ENCODE assay signal across 8 cellular contexts in the genomic region with DNA sequence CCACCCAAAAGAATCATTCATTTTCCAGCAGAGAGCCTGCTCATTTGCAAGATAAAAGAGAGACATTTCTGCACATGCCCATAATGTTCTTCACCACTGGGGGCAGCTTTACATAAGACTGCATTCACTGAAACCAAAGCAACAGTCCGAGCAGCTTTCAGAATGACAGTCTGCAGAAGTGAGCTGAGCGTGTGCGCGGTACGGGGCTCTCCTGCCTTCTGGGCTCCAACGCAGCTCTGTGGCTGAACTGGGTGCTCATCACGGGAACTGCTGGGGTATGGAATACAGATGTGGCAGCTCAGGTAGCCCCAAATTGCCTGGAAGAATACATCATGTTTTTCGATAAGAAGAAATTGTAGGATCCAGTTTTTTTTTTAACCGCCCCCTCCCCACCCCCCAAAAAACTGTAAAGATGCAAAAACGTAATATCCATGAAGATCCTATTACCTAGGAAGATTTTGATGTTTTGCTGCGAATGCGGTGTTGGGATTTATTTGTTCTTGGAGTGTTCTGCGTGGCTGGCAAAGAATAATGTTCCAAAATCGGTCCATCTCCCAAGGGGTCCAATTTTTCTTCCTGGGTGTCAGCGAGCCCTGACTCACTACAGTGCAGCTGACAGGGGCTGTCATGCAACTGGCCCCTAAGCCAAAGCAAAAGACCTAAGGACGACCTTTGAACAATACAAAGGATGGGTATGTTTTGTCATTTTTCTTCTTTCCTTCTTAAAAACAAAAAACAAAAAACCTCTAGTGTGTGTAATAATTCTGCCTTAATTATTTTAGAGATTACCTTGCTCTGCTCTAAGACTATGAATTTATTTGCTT. TPM values are rescaled to one million over a fixed set of nuclear protein-coding genes. Genes with fewer than 3 reads are reported as not detected.
DNase-seq lines count a peak whose midpoint lies in the region; ATAC-seq and TF ChIP-seq lines count a peak whose summit lies in the region.

A gene (plus strand): TSS at position 141 of the 824 bp plus-strand sequence.

- no peaks in the 10 kb centered on the region for H3K36me3 Mint-ChIP-seq in brain

- peaks cover 40% of the 10 kb centered on the region for H3K4me1 ChIP-seq in iPS-18a (ENCODE audit: control insufficient read depth, low read depth, low read length)
- H3K4me1 ChIP-seq in skeletal muscle tissue (ENCODE audit: control insufficient read depth in 3 of 3, insufficient read depth in 3 of 3, low read length in 3 of 3): peaks cover 0 to 23% (median 10%) of the 10 kb centered on the region in 3 donors

- H3K9ac ChIP-seq in iPS-18a (ENCODE audit: low read length): no peak within 1 kb of the TSS
- H3K9ac ChIP-seq in skeletal muscle tissue (ENCODE audit: low read depth in 1 of 3, low read length in 3 of 3): no peak within 1 kb of the TSS

- H3K9me3 ChIP-seq in iPS-18a (ENCODE audit: control insufficient read depth, low read depth, low read length) (no peaks in the 10 kb centered on the region), skeletal muscle tissue (ENCODE audit: control insufficient read depth in 3 of 3, low read length in 3 of 3) (no peaks in the 10 kb centered on the region)

- H3K27ac Mint-ChIP-seq in brain: peak within 1 kb of the TSS; percentile 85 to 94 (median 91)

- H3K27ac ChIP-seq in iPS-18a (ENCODE audit: low read length) (no peak within 1 kb of the TSS), skeletal muscle tissue (ENCODE audit: low read depth, low read length) (no peak within 1 kb of the TSS)

- H3K27me3 ChIP-seq in iPS-18a (ENCODE audit: control insufficient read depth, insufficient read depth, low read length): peaks cover 42% of the 10 kb centered on the region
- peaks cover 6 to 22% (median 10%) of the 10 kb centered on the region in 3 donors for H3K27me3 ChIP-seq in skeletal muscle tissue (ENCODE audit: control insufficient read depth in 3 of 3, insufficient read depth in 3 of 3, low read length in 3 of 3)

- ATAC-seq in GM19452 (IDR thresholded peaks at IDR 0.05; ENCODE audit: unreplicated experiment) (peak; percentile 100), HG03442 (IDR thresholded peaks at IDR 0.05; ENCODE audit: unreplicated experiment) (peak; percentile 100)

- H3K36me3 ChIP-seq in iPS-18a (ENCODE audit: control insufficient read depth, low read depth, low read length): no peaks in the 10 kb centered on the region
- no peaks in the 10 kb centered on the region for H3K36me3 ChIP-seq in skeletal muscle tissue (ENCODE audit: control insufficient read depth in 3 of 3, insufficient read depth in 3 of 3, low read length in 3 of 3)

- peak; percentile 27 for DNase-seq in DMS153 (lab: John Stamatoyannopoulos, UW)
- DNase-seq in DMS153 treated with DMSO at 0.1 percent for 48 hours (lab: John Stamatoyannopoulos, UW; ENCODE audit: unreplicated experiment): no peak
- DNase-seq in NOMO-1 (lab: John Stamatoyannopoulos, UW; ENCODE audit: unreplicated experiment in 2 of 2): peak; percentile 27 to 68

- H3K4me3 Mint-ChIP-seq in brain: peak within 1 kb of the TSS; percentile 87 to 92 (median 89)

- H3K27me3 Mint-ChIP-seq in brain: peaks cover 12% of the 10 kb centered on the region

- H3K4me3 ChIP-seq in iPS-18a (ENCODE audit: low read length) (peak within 1 kb of the TSS; percentile 57), skeletal muscle tissue (ENCODE audit: low read length in 3 of 3) (peak within 1 kb of the TSS; percentile 14 to 52 (median 21))

- peaks cover 50% of the 10 kb centered on the region for H3K4me1 Mint-ChIP-seq in brain

- TF ChIP-seq CTCF in brain (conservative IDR thresholded peaks at IDR 0.05): peak; percentile 55 to 75

- no peaks in the 10 kb centered on the region for H3K9me3 Mint-ChIP-seq in brain

RNA-seq across cellular contexts. Expression of the gene that starts here (rescaled TPM):
- polyA plus RNA-seq in brain (ENCODE audit: insufficient read depth, low read depth, low replicate concordance): 0.85 TPM
- total RNA-seq in skeletal muscle tissue: 1.0 TPM
